In the genomic region with DNA sequence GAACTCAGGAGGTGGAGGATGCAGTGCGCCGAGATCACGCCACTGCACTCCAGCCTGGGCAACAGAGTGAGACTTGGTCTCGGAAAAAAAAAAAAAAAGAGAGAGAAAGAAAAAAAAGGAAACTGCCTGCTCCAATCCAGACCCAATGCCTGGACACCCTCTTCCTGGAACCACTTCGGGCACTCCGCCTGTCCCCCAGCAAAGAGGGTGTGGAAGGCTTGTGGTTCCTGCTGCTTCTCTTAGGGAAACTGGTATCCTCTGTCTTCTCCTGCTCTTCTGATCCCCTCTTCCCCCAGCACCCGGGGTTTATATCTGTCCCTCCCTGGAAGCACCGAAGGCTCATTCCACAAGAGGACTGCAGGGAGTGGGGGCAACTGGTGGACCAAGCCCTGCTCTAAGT, we compare ENCODE assay signal across 1 cellular context.
TF ChIP-seq lines count a peak whose summit lies in the region.

No MANE protein-coding gene starts in this region.

TF ChIP-seq in K562, 482 proteins besides CTCF, POLR2A, EP300 and RAD21:
- TF ChIP-seq, protein P1, sequence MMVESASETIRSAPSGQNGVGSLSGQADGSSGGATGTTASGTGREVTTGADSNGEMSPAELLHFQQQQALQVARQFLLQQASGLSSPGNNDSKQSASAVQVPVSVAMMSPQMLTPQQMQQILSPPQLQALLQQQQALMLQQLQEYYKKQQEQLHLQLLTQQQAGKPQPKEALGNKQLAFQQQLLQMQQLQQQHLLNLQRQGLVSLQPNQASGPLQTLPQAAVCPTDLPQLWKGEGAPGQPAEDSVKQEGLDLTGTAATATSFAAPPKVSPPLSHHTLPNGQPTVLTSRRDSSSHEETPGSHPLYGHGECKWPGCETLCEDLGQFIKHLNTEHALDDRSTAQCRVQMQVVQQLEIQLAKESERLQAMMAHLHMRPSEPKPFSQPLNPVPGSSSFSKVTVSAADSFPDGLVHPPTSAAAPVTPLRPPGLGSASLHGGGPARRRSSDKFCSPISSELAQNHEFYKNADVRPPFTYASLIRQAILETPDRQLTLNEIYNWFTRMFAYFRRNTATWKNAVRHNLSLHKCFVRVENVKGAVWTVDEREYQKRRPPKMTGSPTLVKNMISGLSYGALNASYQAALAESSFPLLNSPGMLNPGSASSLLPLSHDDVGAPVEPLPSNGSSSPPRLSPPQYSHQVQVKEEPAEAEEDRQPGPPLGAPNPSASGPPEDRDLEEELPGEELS (CRISPR knock-in tag; IDR thresholded peaks at IDR 0.05; ENCODE audit: borderline replicate concordance), result no peak
- TF ChIP-seq ZNF707 (CRISPR knock-in tag; conservative IDR thresholded peaks at IDR 0.05), result peak; percentile 74
TF ChIP-seq in K562: peak in this region for 1.
